Comparison of ENCODE assay signal across 8 cellular contexts in the genomic region with DNA sequence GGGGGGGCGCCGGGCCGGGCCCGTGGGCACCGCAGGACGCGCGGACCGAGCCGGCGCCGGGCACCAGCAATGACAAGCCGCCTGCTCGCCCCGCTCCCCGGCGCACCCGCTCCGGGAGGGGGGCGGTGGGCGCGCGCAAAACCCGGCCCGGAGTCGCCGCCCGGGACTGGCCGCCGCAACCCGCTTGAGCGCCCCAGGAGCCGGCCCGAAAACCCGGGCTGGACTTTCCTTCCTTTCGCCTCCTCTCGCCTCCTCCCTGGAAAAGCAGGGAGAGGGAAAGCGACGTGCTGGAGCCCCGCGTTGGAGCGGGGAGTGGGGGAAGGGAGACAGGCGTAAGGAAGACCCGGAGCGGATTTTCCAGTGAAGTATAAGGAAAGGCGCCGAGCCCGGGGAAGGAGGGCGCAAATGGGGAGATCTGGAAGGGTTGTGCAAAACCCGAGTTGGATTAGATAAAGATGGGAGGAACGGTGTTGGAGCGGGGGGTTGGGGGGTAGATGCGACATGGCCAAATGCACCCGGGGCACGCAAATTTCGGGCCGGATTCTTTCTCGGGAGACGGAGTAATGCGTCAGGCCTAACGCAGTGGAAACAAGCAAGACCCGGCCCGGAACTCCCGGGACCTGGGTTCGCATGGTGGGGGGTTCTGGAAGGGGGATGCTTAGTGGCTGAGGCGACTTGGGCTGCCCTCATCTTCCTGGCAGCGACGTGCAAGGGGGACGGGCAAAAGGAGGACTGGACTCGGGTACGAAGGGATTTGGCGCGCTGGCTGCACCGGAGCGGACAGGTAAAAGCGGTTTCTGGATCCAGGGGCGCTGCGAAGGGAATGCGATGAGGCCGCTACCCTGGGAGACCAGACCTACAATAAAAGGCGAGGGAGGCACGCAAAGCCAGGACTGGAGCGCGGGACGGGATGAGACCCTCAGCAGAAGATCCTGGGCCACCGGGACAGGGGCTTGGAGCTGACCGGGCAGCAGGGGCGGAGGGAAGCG. TPM values are rescaled to one million over a fixed set of nuclear protein-coding genes. Genes with fewer than 3 reads are reported as not detected.
DNase-seq lines count a peak whose midpoint lies in the region; TF ChIP-seq lines count a peak whose summit lies in the region.
"Not testable (repeated sequence)": the region's sequence is repeated elsewhere in the genome, so short reads cannot be mapped to it uniquely, and the experiment has no call there.

No MANE protein-coding gene starts in this region.

- peak; percentile 99 for DNase-seq in DMS79 (lab: John Stamatoyannopoulos, UW)
- peak; percentile 96 for DNase-seq in KBM-7
- DNase-seq in NOMO-1 treated with dmso at 0.1 percent for 144 hours (lab: John Stamatoyannopoulos, UW; ENCODE audit: unreplicated experiment), result peak; percentile 88
- peak; percentile 87 for DNase-seq in activated CD4-positive, alpha-beta memory T cell treated with anti-CD3 and anti-CD28 coated beads for 36 hours
- DNase-seq in cerebellar nuclear complex (lab: John Stamatoyannopoulos, UW), result peak; percentile 72 to 87
- peak; percentile 90 for DNase-seq in progenitor cell of endocrine pancreas (ENCODE audit: low spot score, unreplicated experiment)
- peak; percentile 94 for DNase-seq in superior temporal gyrus (ENCODE audit: extremely low spot score)

- peaks cover 37% of the 10 kb centered on the region for H3K4me1 Mint-ChIP-seq in activated CD4-positive, alpha-beta memory T cell treated with anti-CD3 and anti-CD28 coated beads for 36 hours (ENCODE audit: low read depth)
- H3K4me1 Mint-ChIP-seq in progenitor cell of endocrine pancreas (ENCODE audit: low read depth), result peaks cover 11% of the 10 kb centered on the region

- CTCF ChIA-PET in activated CD4-positive, alpha-beta memory T cell treated with anti-CD3 and anti-CD28 coated beads for 36 hours (lab: Charles Lee), result not testable (repeated sequence)

- H3K4me3 Mint-ChIP-seq in activated CD4-positive, alpha-beta memory T cell treated with anti-CD3 and anti-CD28 coated beads for 36 hours, result peak overlapping the region; percentile 81
- peak overlapping the region; percentile 89 for H3K4me3 Mint-ChIP-seq in progenitor cell of endocrine pancreas (ENCODE audit: low read depth)

- H3K27ac Mint-ChIP-seq in activated CD4-positive, alpha-beta memory T cell treated with anti-CD3 and anti-CD28 coated beads for 36 hours, result peak overlapping the region; percentile 39
- peak overlapping the region; percentile 98 for H3K27ac Mint-ChIP-seq in progenitor cell of endocrine pancreas

- peaks cover 14% of the 10 kb centered on the region for H3K27me3 Mint-ChIP-seq in activated CD4-positive, alpha-beta memory T cell treated with anti-CD3 and anti-CD28 coated beads for 36 hours
- peaks cover 19% of the 10 kb centered on the region for H3K27me3 Mint-ChIP-seq in progenitor cell of endocrine pancreas

- not testable (repeated sequence) for TF ChIP-seq CTCF in progenitor cell of endocrine pancreas (IDR thresholded peaks at IDR 0.05; ENCODE audit: unreplicated experiment)

- POLR2A ChIA-PET in activated CD4-positive, alpha-beta memory T cell treated with anti-CD3 and anti-CD28 coated beads for 36 hours (lab: Charles Lee), result interaction anchor here (0.7 to 0.9 kb wide), 2 partner anchors 8 to 174 kb away, joined by 3 read pairs; partner anchors contain the start of gene ADGRE5

- not testable (repeated sequence) for H3K36me3 Mint-ChIP-seq in activated CD4-positive, alpha-beta memory T cell treated with anti-CD3 and anti-CD28 coated beads for 36 hours; progenitor cell of endocrine pancreas (ENCODE audit: insufficient read depth)

- H3K9me3 Mint-ChIP-seq in activated CD4-positive, alpha-beta memory T cell treated with anti-CD3 and anti-CD28 coated beads for 36 hours; progenitor cell of endocrine pancreas (ENCODE audit: low read depth): not testable (repeated sequence)

- H3K4me3 ChIP-seq in iPS-11a (ENCODE audit: low read depth, low read length), result peak overlapping the region; percentile 33

- in situ Hi-C loops in KBM-7 (cut with MboI; ENCODE audit: low pct_unique_long_range_greater_than_20kb, low sequenced_read_pairs), result not testable (repeated sequence)

- intact Hi-C loops in activated CD4-positive, alpha-beta memory T cell treated with anti-CD3 and anti-CD28 coated beads for 36 hours (cut with micrococcal nuclease), result not testable (repeated sequence)

RNA-seq across cellular contexts. Expression of gene ADGRL1, which starts 1.1 kb away (rescaled TPM):
- 10 to 100 TPM in 1 of 2 experiments, 1 to 10 TPM in 1; 8.4 to 10.9 TPM for total RNA-seq in activated CD4-positive, alpha-beta memory T cell treated with anti-CD3 and anti-CD28 coated beads for 36 hours
- 54.6 and 55.3 TPM in 2 replicates for total RNA-seq in progenitor cell of endocrine pancreas

Comparison
In these comparisons a context has a peak if more than half of its experiments do, and no peak if none do; other contexts are left out.
1. Peak in every context shown above with its lines: DNase-seq and H3K4me3 ChIP-seq.